ENCODE assay signal across 13 cellular contexts in genomic region chr5:179730852-179731251, GRCh38. TPM values are rescaled to one million over a fixed set of nuclear protein-coding genes. Genes with fewer than 3 reads are reported as not detected.
DNase-seq lines count a peak whose midpoint lies in the region; ATAC-seq and TF ChIP-seq lines count a peak whose summit lies in the region.
"Had no signal": no experiment of that assay in that cellular context is flagged by ENCODE, and none has a peak within 500 bp of the region (broad histone marks: within the 10 kb centered on the region; RNA-seq: fewer than 3 reads in every experiment).

No MANE protein-coding gene starts in this region.

- H3K27ac ChIP-seq in Panc1 (ENCODE audit: low read length) (peak overlapping the region; percentile 92), subcutaneous abdominal adipose tissue (ENCODE audit: low read depth, low read length) (peak overlapping the region; percentile 13), substantia nigra (ENCODE audit: low read depth, low read length, poor library complexity, severe bottlenecking) (no peak overlapping the region)
- H3K27ac ChIP-seq: C4-2B had no signal

- H3K36me3 ChIP-seq in Panc1 (ENCODE audit: control insufficient read depth, insufficient read depth, low read length) (peaks cover 46% of the 10 kb centered on the region), subcutaneous abdominal adipose tissue (ENCODE audit: control insufficient read depth in 5 of 5, insufficient read depth in 5 of 5, low read length in 5 of 5) (peaks cover 29 to 50% (median 36%) of the 10 kb centered on the region in 5 donors)

- no peak overlapping the region for H3K9ac ChIP-seq in subcutaneous abdominal adipose tissue (ENCODE audit: low read length in 5 of 5)

- no peaks in the 10 kb centered on the region for H3K9me3 Mint-ChIP-seq in natural killer cell treated with Interleukin-12 subunit alpha and Interleukin-12 subunit beta and Interleukin-15 and Interleukin-18, amount 100 ng/mL, for 72 hours
- H3K9me3 Mint-ChIP-seq in natural killer cell, result no peaks in the 10 kb centered on the region
- H3K9me3 Mint-ChIP-seq in dendritic cell treated with granulocyte-macrophage colony-stimulating factor and Interleukin-4, amounts not matched to agents 40 ng/mL and 50 ng/mL, for 4 days, result no peaks in the 10 kb centered on the region

- in situ Hi-C loops in Panc1 (cut with HindIII; ENCODE audit: low pct_unique_long_range_greater_than_20kb, low sequenced_read_pairs), result no loop called here

- peaks cover 38% of the 10 kb centered on the region for H3K36me3 Mint-ChIP-seq in natural killer cell treated with Interleukin-12 subunit alpha and Interleukin-12 subunit beta and Interleukin-15 and Interleukin-18, amount 100 ng/mL, for 72 hours
- peaks cover 27% of the 10 kb centered on the region for H3K36me3 Mint-ChIP-seq in natural killer cell
- peaks cover 62% of the 10 kb centered on the region for H3K36me3 Mint-ChIP-seq in dendritic cell treated with granulocyte-macrophage colony-stimulating factor and Interleukin-4, amounts not matched to agents 40 ng/mL and 50 ng/mL, for 4 days (ENCODE audit: low read depth)

- H3K9me3 ChIP-seq in Panc1 (ENCODE audit: control insufficient read depth, insufficient read depth, low read depth, low read length), result no peaks in the 10 kb centered on the region
- H3K9me3 ChIP-seq in subcutaneous abdominal adipose tissue (ENCODE audit: control insufficient read depth in 5 of 5, low read length in 5 of 5), result no peaks in the 10 kb centered on the region

- peaks cover 25 to 47% of the 10 kb centered on the region in 2 donors for H3K4me1 Mint-ChIP-seq in natural killer cell treated with Interleukin-12 subunit alpha and Interleukin-12 subunit beta and Interleukin-15 and Interleukin-18, amount 100 ng/mL, for 72 hours (ENCODE audit: low read depth in 2 of 2)
- peaks cover 23 to 34% of the 10 kb centered on the region in 2 donors for H3K4me1 Mint-ChIP-seq in natural killer cell
- peaks cover 59% of the 10 kb centered on the region for H3K4me1 Mint-ChIP-seq in dendritic cell treated with granulocyte-macrophage colony-stimulating factor and Interleukin-4, amounts not matched to agents 40 ng/mL and 50 ng/mL, for 4 days (ENCODE audit: low read depth)

- no peak overlapping the region for H3K4me3 Mint-ChIP-seq in natural killer cell treated with Interleukin-12 subunit alpha and Interleukin-12 subunit beta and Interleukin-15 and Interleukin-18, amount 100 ng/mL, for 72 hours
- H3K4me3 Mint-ChIP-seq in natural killer cell, result no peak overlapping the region
- no peak overlapping the region for H3K4me3 Mint-ChIP-seq in dendritic cell treated with granulocyte-macrophage colony-stimulating factor and Interleukin-4, amounts not matched to agents 40 ng/mL and 50 ng/mL, for 4 days

- ATAC-seq in natural killer cell treated with Interleukin-12 subunit alpha and Interleukin-12 subunit beta and Interleukin-15 and Interleukin-18, amount 100 ng/mL, for 72 hours, result no peak
- no peak for ATAC-seq in natural killer cell
- no peak for ATAC-seq in Panc1

- H3K4me3 ChIP-seq in Panc1 (ENCODE audit: low read depth in 2 of 2, low read length in 2 of 2) (no peak overlapping the region), subcutaneous abdominal adipose tissue (ENCODE audit: low read depth in 1 of 5, low read length in 5 of 5) (no peak overlapping the region)

- H3K27me3 Mint-ChIP-seq in natural killer cell treated with Interleukin-12 subunit alpha and Interleukin-12 subunit beta and Interleukin-15 and Interleukin-18, amount 100 ng/mL, for 72 hours, result no peaks in the 10 kb centered on the region
- no peaks in the 10 kb centered on the region for H3K27me3 Mint-ChIP-seq in natural killer cell (ENCODE audit: low read depth in 2 of 2)
- H3K27me3 Mint-ChIP-seq in dendritic cell treated with granulocyte-macrophage colony-stimulating factor and Interleukin-4, amounts not matched to agents 40 ng/mL and 50 ng/mL, for 4 days, result no peaks in the 10 kb centered on the region

- peak overlapping the region; percentile 97 to 98 for H3K27ac Mint-ChIP-seq in natural killer cell treated with Interleukin-12 subunit alpha and Interleukin-12 subunit beta and Interleukin-15 and Interleukin-18, amount 100 ng/mL, for 72 hours
- H3K27ac Mint-ChIP-seq in natural killer cell, result peak overlapping the region in 1 of 2 donors; percentile 53
- peak overlapping the region; percentile 26 for H3K27ac Mint-ChIP-seq in dendritic cell treated with granulocyte-macrophage colony-stimulating factor and Interleukin-4, amounts not matched to agents 40 ng/mL and 50 ng/mL, for 4 days

- intact Hi-C loops in natural killer cell (cut with micrococcal nuclease), result loop anchor here (10.0 kb wide), 2 partner anchors 106 to 176 kb away; partner anchors contain the start of genes HNRNPH1 and RUFY1
- intact Hi-C loops in Panc1 (cut with micrococcal nuclease; ENCODE audit: unreplicated experiment), result no loop called here
- intact Hi-C loops in dendritic cell treated with granulocyte-macrophage colony-stimulating factor and Interleukin-4, amounts not matched to agents 40 ng/mL and 50 ng/mL, for 4 days (cut with micrococcal nuclease), result loop anchor here (5.0 kb wide), 1 partner anchor 61 kb away; the partner anchor contains the start of gene LTC4S

- TF ChIP-seq CTCF in natural killer cell (IDR thresholded peaks at IDR 0.05), result no peak
- TF ChIP-seq CTCF in Panc1 (IDR thresholded peaks at IDR 0.05), result no peak

- H3K4me1 ChIP-seq in Panc1 (ENCODE audit: control insufficient read depth, insufficient read depth, low read length) (peaks cover 19% of the 10 kb centered on the region), subcutaneous abdominal adipose tissue (ENCODE audit: control insufficient read depth in 5 of 5, insufficient read depth in 5 of 5, low read length in 5 of 5) (peaks cover 3 to 33% (median 25%) of the 10 kb centered on the region in 5 donors)

- BruUV-seq in Panc1 (replicated peaks; lab: Mats Ljungman, UMichigan), result no TSS peak

- H3K27me3 ChIP-seq in Panc1 (ENCODE audit: control insufficient read depth, insufficient read depth, low read length), result no peaks in the 10 kb centered on the region
- no peaks in the 10 kb centered on the region for H3K27me3 ChIP-seq in subcutaneous abdominal adipose tissue (ENCODE audit: control insufficient read depth in 5 of 5, insufficient read depth in 4 of 5, low read length in 5 of 5)

- no peak for DNase-seq in natural killer cell treated with Interleukin-12 subunit alpha and Interleukin-12 subunit beta and Interleukin-15 and Interleukin-18, amount 100 ng/mL, for 72 hours (ENCODE audit: low spot score)
- DNase-seq in natural killer cell, result no peak
- no peak for DNase-seq in Panc1 (ENCODE audit: low read depth, low spot score)
- DNase-seq in SW480 (ENCODE audit: low spot score), result no peak
- DNase-seq in substantia nigra (lab: John Stamatoyannopoulos, UW), result no peak
- DNase-seq in cerebellum (ENCODE audit: low spot score), result no peak
- DNase-seq: GOT3, NCI-H1694 treated with DMSO at 0.1 percent for 48 hours, T1000 had no signal

- CTCF ChIA-PET in Panc1 (lab: Charles Lee), result no interaction called here

- POLR2A ChIA-PET in Panc1 (lab: Charles Lee), result no interaction called here

RNA-seq across cellular contexts. Expression of gene MAML1, which starts 1.8 kb away (rescaled TPM):
- total RNA-seq in natural killer cell treated with Interleukin-12 subunit alpha and Interleukin-12 subunit beta and Interleukin-15 and Interleukin-18, amount 100 ng/mL, for 72 hours, result 10 to 100 TPM; 31.4 to 41.1 TPM
- total RNA-seq in natural killer cell (10 to 100 TPM; 28.8 to 45.4 (median 37.6) TPM), Panc1 (2021; ENCODE audit: unreplicated experiment) (31.3 TPM), cerebellum (22.8 TPM)
- polyA plus RNA-seq in Panc1 (2012; ENCODE audit: insufficient read length), result 33.1 TPM

RNA-seq across cellular contexts. Expression of gene CANX, which starts 32.1 kb away (rescaled TPM):
- total RNA-seq in natural killer cell treated with Interleukin-12 subunit alpha and Interleukin-12 subunit beta and Interleukin-15 and Interleukin-18, amount 100 ng/mL, for 72 hours, result 100 to 1,000 TPM; 633 to 749 TPM
- total RNA-seq in natural killer cell, result 100 to 1,000 TPM; 233 to 291 (median 260) TPM
- 707 TPM for total RNA-seq in Panc1 (2021; ENCODE audit: unreplicated experiment)
- polyA plus RNA-seq in Panc1 (2012; ENCODE audit: insufficient read length), result 630 TPM
- total RNA-seq in cerebellum, result 288 TPM

RNA-seq across cellular contexts. Expression of gene CBY3, which starts 50.0 kb away (rescaled TPM):
- total RNA-seq in natural killer cell treated with Interleukin-12 subunit alpha and Interleukin-12 subunit beta and Interleukin-15 and Interleukin-18, amount 100 ng/mL, for 72 hours, result 1 to 10 TPM in 1 of 2 donors, not detected in 1; 1.6 TPM
- not detected for total RNA-seq in natural killer cell
- 0.39 TPM for total RNA-seq in Panc1 (2021; ENCODE audit: unreplicated experiment)
- 0.57 TPM for polyA plus RNA-seq in Panc1 (2012; ENCODE audit: insufficient read length)
- 0.64 TPM for total RNA-seq in cerebellum
- total RNA-seq: HT1080 had no signal
